Comparison of ENCODE assay signal across 12 cellular contexts in the genomic region with DNA sequence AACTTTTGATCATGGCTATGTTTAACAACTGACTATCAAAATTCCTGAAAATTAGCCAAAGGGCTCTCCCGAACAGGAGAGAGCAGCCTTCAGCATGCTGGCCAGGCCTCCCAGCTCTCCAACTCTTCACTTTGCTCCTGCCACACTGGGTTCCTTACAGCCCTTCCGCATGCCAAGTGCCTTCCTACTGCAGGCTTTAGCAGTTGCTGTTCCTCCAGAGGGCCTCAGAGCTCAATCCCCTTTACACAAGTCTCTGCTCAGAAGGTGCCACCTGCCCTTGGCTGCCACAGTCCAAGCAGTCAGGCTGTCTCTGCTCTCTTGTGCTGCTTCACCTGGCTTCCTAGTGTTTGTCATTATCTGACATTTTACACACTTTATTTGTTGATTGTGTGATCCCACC.
"Had no signal": no experiment of that assay in that cellular context is flagged by ENCODE, and none has a peak within 500 bp of the region (broad histone marks: within the 10 kb centered on the region; RNA-seq: fewer than 3 reads in every experiment).

No MANE protein-coding gene starts in this region.

- H3K4me3 ChIP-seq: coronary artery, heart right ventricle had no signal

- H3K4me3 Mint-ChIP-seq: activated naive CD4-positive, alpha-beta T cell treated with anti-CD3 and anti-CD28 coated beads for 36 hours; activated T-helper 17 cell treated with anti-CD3 and anti-CD28 coated beads, Interleukin-2, amount 50 U/mL, for 72 hours; stimulated activated naive CD8-positive, alpha-beta T cell treated with anti-CD3 and anti-CD28 coated beads, Interleukin-15, amount 100 ng/mL, for 72 hours had no signal

- H3K27ac Mint-ChIP-seq: activated naive CD4-positive, alpha-beta T cell treated with anti-CD3 and anti-CD28 coated beads for 36 hours; activated T-helper 17 cell treated with anti-CD3 and anti-CD28 coated beads, Interleukin-2, amount 50 U/mL, for 72 hours; stimulated activated naive CD8-positive, alpha-beta T cell treated with anti-CD3 and anti-CD28 coated beads, Interleukin-15, amount 100 ng/mL, for 72 hours had no signal

- H3K9me3 ChIP-seq: heart right ventricle had no signal

- H3K9me3 Mint-ChIP-seq: activated naive CD4-positive, alpha-beta T cell treated with anti-CD3 and anti-CD28 coated beads for 36 hours; activated T-helper 17 cell treated with anti-CD3 and anti-CD28 coated beads, Interleukin-2, amount 50 U/mL, for 72 hours; stimulated activated naive CD8-positive, alpha-beta T cell treated with anti-CD3 and anti-CD28 coated beads, Interleukin-15, amount 100 ng/mL, for 72 hours had no signal

- H3K4me1 Mint-ChIP-seq: activated T-helper 17 cell treated with anti-CD3 and anti-CD28 coated beads, Interleukin-2, amount 50 U/mL, for 72 hours; stimulated activated naive CD8-positive, alpha-beta T cell treated with anti-CD3 and anti-CD28 coated beads, Interleukin-15, amount 100 ng/mL, for 72 hours had no signal

- DNase-seq: activated CD4-positive, alpha-beta T cell treated with anti-CD3 and anti-CD28 coated beads for 48 hours; activated CD8-positive, alpha-beta memory T cell treated with anti-CD3 and anti-CD28 coated beads for 24 hours; activated naive CD4-positive, alpha-beta T cell treated with anti-CD3 and anti-CD28 coated beads for 36 hours; effector CD4-positive, alpha-beta T cell; heart right ventricle; left ventricle myocardium superior; posterior cingulate gyrus; stimulated activated CD4-positive, alpha-beta T cell treated with anti-CD3 and anti-CD28 coated beads, Interleukin-15, amount 100 ng/mL, for 24 hours; stimulated activated CD4-positive, alpha-beta T cell treated with anti-CD3 and anti-CD28 coated beads, Interleukin-4, amount 100 ng/mL, for 24 hours; stimulated activated naive CD8-positive, alpha-beta T cell treated with anti-CD3 and anti-CD28 coated beads, Interleukin-15, amount 100 ng/mL, for 72 hours had no signal

- H3K4me1 ChIP-seq: heart right ventricle had no signal

- H3K36me3 ChIP-seq: heart right ventricle had no signal

- H3K27me3 Mint-ChIP-seq: activated T-helper 17 cell treated with anti-CD3 and anti-CD28 coated beads, Interleukin-2, amount 50 U/mL, for 72 hours; stimulated activated naive CD8-positive, alpha-beta T cell treated with anti-CD3 and anti-CD28 coated beads, Interleukin-15, amount 100 ng/mL, for 72 hours had no signal

- H3K27ac ChIP-seq: coronary artery, heart right ventricle had no signal

- H3K27me3 ChIP-seq: heart right ventricle had no signal

- ATAC-seq: activated T-helper 17 cell treated with anti-CD3 and anti-CD28 coated beads, Interleukin-2, amount 50 U/mL, for 72 hours; heart right ventricle; left ventricle myocardium superior; stimulated activated naive CD8-positive, alpha-beta T cell treated with anti-CD3 and anti-CD28 coated beads, Interleukin-15, amount 100 ng/mL, for 72 hours had no signal
